14 cellular contexts compared by ENCODE assay signal in genomic region chr14:69617796-69618195, GRCh38. TPM values are rescaled to one million over a fixed set of nuclear protein-coding genes. Genes with fewer than 3 reads are reported as not detected.
A peak's percentile ranks its signal among the peaks of the same experiment; 100 is the strongest.
DNase-seq lines count a peak whose midpoint lies in the region; ATAC-seq lines count a peak whose summit lies in the region.
"Had no signal": no experiment of that assay in that cellular context is flagged by ENCODE, and none has a peak within 500 bp of the region (broad histone marks: within the 10 kb centered on the region; RNA-seq: fewer than 3 reads in every experiment).

No MANE protein-coding gene starts in this region.

- POLR2A ChIA-PET in activated CD4-positive, alpha-beta T cell treated with anti-CD3 and anti-CD28 coated beads, Interleukin-2, amount 10 ng/mL, durations not matched to agents 7 days and 5 days (lab: Charles Lee): no interaction called here

- intact Hi-C loops in dendritic cell treated with granulocyte-macrophage colony-stimulating factor and Interleukin-4, amounts not matched to agents 40 ng/mL and 50 ng/mL, for 4 days (cut with micrococcal nuclease): no loop called here

- CTCF ChIA-PET in activated CD4-positive, alpha-beta T cell treated with anti-CD3 and anti-CD28 coated beads, Interleukin-2, amount 10 ng/mL, durations not matched to agents 7 days and 5 days (lab: Charles Lee): interaction anchor here (1.5 kb wide), 2 partner anchors 12 to 13 kb away, joined by 3 to 5 read pairs; no protein-coding TSS in a partner anchor

- H3K27me3 Mint-ChIP-seq in activated CD4-positive, alpha-beta T cell treated with anti-CD3 and anti-CD28 coated beads, Interleukin-2, amount 10 ng/mL, durations not matched to agents 7 days and 5 days: no peaks in the 10 kb centered on the region
- H3K27me3 Mint-ChIP-seq in dendritic cell treated with granulocyte-macrophage colony-stimulating factor and Interleukin-4, amounts not matched to agents 40 ng/mL and 50 ng/mL, for 4 days: no peaks in the 10 kb centered on the region
- no peaks in the 10 kb centered on the region for H3K27me3 Mint-ChIP-seq in stimulated activated naive CD8-positive, alpha-beta T cell treated with anti-CD3 and anti-CD28 coated beads, Interleukin-15, amount 100 ng/mL, for 72 hours

- peak overlapping the region; percentile 5 for H3K4me3 Mint-ChIP-seq in activated CD4-positive, alpha-beta T cell treated with anti-CD3 and anti-CD28 coated beads, Interleukin-2, amount 10 ng/mL, durations not matched to agents 7 days and 5 days
- H3K4me3 Mint-ChIP-seq in dendritic cell treated with granulocyte-macrophage colony-stimulating factor and Interleukin-4, amounts not matched to agents 40 ng/mL and 50 ng/mL, for 4 days: peak overlapping the region; percentile 13
- H3K4me3 Mint-ChIP-seq in stimulated activated naive CD8-positive, alpha-beta T cell treated with anti-CD3 and anti-CD28 coated beads, Interleukin-15, amount 100 ng/mL, for 72 hours: peak overlapping the region; percentile 53 to 89

- peak overlapping the region; percentile 98 for H3K27ac Mint-ChIP-seq in activated CD4-positive, alpha-beta T cell treated with anti-CD3 and anti-CD28 coated beads, Interleukin-2, amount 10 ng/mL, durations not matched to agents 7 days and 5 days
- H3K27ac Mint-ChIP-seq in dendritic cell treated with granulocyte-macrophage colony-stimulating factor and Interleukin-4, amounts not matched to agents 40 ng/mL and 50 ng/mL, for 4 days: peak overlapping the region; percentile 91
- peak overlapping the region in 1 of 2 donors; percentile 58 for H3K27ac Mint-ChIP-seq in stimulated activated naive CD8-positive, alpha-beta T cell treated with anti-CD3 and anti-CD28 coated beads, Interleukin-15, amount 100 ng/mL, for 72 hours

- peaks cover 45% of the 10 kb centered on the region for H3K36me3 Mint-ChIP-seq in activated CD4-positive, alpha-beta T cell treated with anti-CD3 and anti-CD28 coated beads, Interleukin-2, amount 10 ng/mL, durations not matched to agents 7 days and 5 days (ENCODE audit: low read depth)
- H3K36me3 Mint-ChIP-seq in dendritic cell treated with granulocyte-macrophage colony-stimulating factor and Interleukin-4, amounts not matched to agents 40 ng/mL and 50 ng/mL, for 4 days (ENCODE audit: low read depth): peaks cover 44% of the 10 kb centered on the region

- peaks cover 95% of the 10 kb centered on the region for H3K4me1 Mint-ChIP-seq in activated CD4-positive, alpha-beta T cell treated with anti-CD3 and anti-CD28 coated beads, Interleukin-2, amount 10 ng/mL, durations not matched to agents 7 days and 5 days
- peaks cover 100% of the 10 kb centered on the region for H3K4me1 Mint-ChIP-seq in dendritic cell treated with granulocyte-macrophage colony-stimulating factor and Interleukin-4, amounts not matched to agents 40 ng/mL and 50 ng/mL, for 4 days (ENCODE audit: low read depth)
- H3K4me1 Mint-ChIP-seq in stimulated activated naive CD8-positive, alpha-beta T cell treated with anti-CD3 and anti-CD28 coated beads, Interleukin-15, amount 100 ng/mL, for 72 hours: peaks cover 100% of the 10 kb centered on the region

- no peak for ATAC-seq in stimulated activated naive CD8-positive, alpha-beta T cell treated with anti-CD3 and anti-CD28 coated beads, Interleukin-15, amount 100 ng/mL, for 72 hours
- ATAC-seq in HG03432 (IDR thresholded peaks at IDR 0.05; ENCODE audit: unreplicated experiment): no peak

- peaks cover 3% of the 10 kb centered on the region for H3K9me3 Mint-ChIP-seq in activated CD4-positive, alpha-beta T cell treated with anti-CD3 and anti-CD28 coated beads, Interleukin-2, amount 10 ng/mL, durations not matched to agents 7 days and 5 days
- H3K9me3 Mint-ChIP-seq in dendritic cell treated with granulocyte-macrophage colony-stimulating factor and Interleukin-4, amounts not matched to agents 40 ng/mL and 50 ng/mL, for 4 days: no peaks in the 10 kb centered on the region
- H3K9me3 Mint-ChIP-seq in stimulated activated naive CD8-positive, alpha-beta T cell treated with anti-CD3 and anti-CD28 coated beads, Interleukin-15, amount 100 ng/mL, for 72 hours: no peaks in the 10 kb centered on the region

- no peak for DNase-seq in activated CD4-positive, alpha-beta T cell treated with anti-CD3 and anti-CD28 coated beads, Interleukin-2, amount 10 ng/mL, durations not matched to agents 7 days and 5 days
- no peak for DNase-seq in activated CD4-positive, alpha-beta T cell treated with anti-CD3 and anti-CD28 coated beads for 4 hours
- DNase-seq in NCI-H2171 treated with DMSO at 0.1 percent for 48 hours (lab: John Stamatoyannopoulos, UW): peak; percentile 78
- no peak for DNase-seq in stimulated activated naive CD8-positive, alpha-beta T cell treated with anti-CD3 and anti-CD28 coated beads, Interleukin-15, amount 100 ng/mL, for 72 hours
- no peak for DNase-seq in NCI-H446 treated with DMSO at 0.1 percent for 48 hours (lab: John Stamatoyannopoulos, UW)
- DNase-seq in DMS 273 (lab: John Stamatoyannopoulos, UW; ENCODE audit: unreplicated experiment): no peak
- DNase-seq: activated CD4-positive, alpha-beta T cell treated with anti-CD3 and anti-CD28 coated beads, Interleukin-2, amount 50 U/mL, for 48 hours; brain microvascular endothelial cell; HCEC 1CT; NCI-H510A had no signal

RNA-seq across cellular contexts. Expression of gene SUSD6, which starts 6.4 kb away (rescaled TPM):
- total RNA-seq in activated CD4-positive, alpha-beta T cell treated with anti-CD3 and anti-CD28 coated beads, Interleukin-2, amount 10 ng/mL, durations not matched to agents 7 days and 5 days: 10 to 100 TPM; 42.6 to 45.0 TPM

RNA-seq across cellular contexts. Expression of gene CCDC177, which starts 43.1 kb away (rescaled TPM):
- not detected for total RNA-seq in activated CD4-positive, alpha-beta T cell treated with anti-CD3 and anti-CD28 coated beads, Interleukin-2, amount 10 ng/mL, durations not matched to agents 7 days and 5 days
- total RNA-seq: fibroblast of lung, LHCN-M2 had no signal

Comparison
In these comparisons a context has a peak if more than half of its experiments do, and no peak if none do; other contexts are left out.
1. H3K4me3 Mint-ChIP-seq: peak in every context shown above with its lines; median percentile 71 in stimulated activated naive CD8-positive, alpha-beta T cell treated with anti-CD3 and anti-CD28 coated beads, Interleukin-15, amount 100 ng/mL, for 72 hours; 13 in dendritic cell treated with granulocyte-macrophage colony-stimulating factor and Interleukin-4, amounts not matched to agents 40 ng/mL and 50 ng/mL, for 4 days; 5 in activated CD4-positive, alpha-beta T cell treated with anti-CD3 and anti-CD28 coated beads, Interleukin-2, amount 10 ng/mL, durations not matched to agents 7 days and 5 days.